8 cellular contexts compared by ENCODE assay signal in genomic region chr13:41960195-41960699, GRCh38. TPM values are rescaled to one million over a fixed set of nuclear protein-coding genes. Genes with fewer than 3 reads are reported as not detected.
DNase-seq lines count a peak whose midpoint lies in the region; ATAC-seq and TF ChIP-seq lines count a peak whose summit lies in the region.

No MANE protein-coding gene starts in this region.

- TF ChIP-seq POLR2A in gastrocnemius medialis (IDR thresholded peaks at IDR 0.05): no peak

- no peaks in the 10 kb centered on the region for H4K20me1 ChIP-seq in BLaER1

- ATAC-seq in GM19328 (IDR thresholded peaks at IDR 0.05; ENCODE audit: unreplicated experiment): peak; percentile 30
- peak; percentile 23 for ATAC-seq in activated naive CD8-positive, alpha-beta T cell treated with anti-CD3 and anti-CD28 coated beads, Interleukin-2, amount 50 U/mL, for 24 hours
- peak; percentile 55 to 62 for ATAC-seq in right cardiac atrium
- peak; percentile 63 to 67 for ATAC-seq in gastrocnemius medialis
- ATAC-seq in GM18520 (IDR thresholded peaks at IDR 0.05; ENCODE audit: unreplicated experiment): no peak

- peak overlapping the region; percentile 94 for H3K27ac Mint-ChIP-seq in activated naive CD8-positive, alpha-beta T cell treated with anti-CD3 and anti-CD28 coated beads, Interleukin-2, amount 50 U/mL, for 24 hours

- peak overlapping the region; percentile 82 for H3K4me3 ChIP-seq in BLaER1
- H3K4me3 ChIP-seq in right cardiac atrium (ENCODE audit: low read length): peak overlapping the region; percentile 88
- H3K4me3 ChIP-seq in gastrocnemius medialis: peak overlapping the region; percentile 83 to 92 (median 88)

- no peaks in the 10 kb centered on the region for H3K9me3 ChIP-seq in BLaER1
- no peaks in the 10 kb centered on the region for H3K9me3 ChIP-seq in right cardiac atrium (ENCODE audit: control insufficient read depth, low read length)
- no peaks in the 10 kb centered on the region for H3K9me3 ChIP-seq in gastrocnemius medialis

- TF ChIP-seq CTCF in gastrocnemius medialis (IDR thresholded peaks at IDR 0.05 in 4 of 5, conservative IDR thresholded peaks at IDR 0.05 in 1 of 5): no peak

- intact Hi-C loops in right cardiac atrium (cut with DNase I) (loop anchor here in 1 of 4 donors (2.0 kb wide), 1 partner anchor 81 kb away; no protein-coding TSS in a partner anchor), gastrocnemius medialis (cut with DNase I; ENCODE audit: low total_unique reads) (loop anchor here (1.0 to 10.0 kb wide), 3 partner anchors 45 to 225 kb away; no protein-coding TSS in a partner anchor)

- H3K27me3 ChIP-seq in BLaER1: no peaks in the 10 kb centered on the region
- H3K27me3 ChIP-seq in right cardiac atrium (ENCODE audit: control insufficient read depth, insufficient read depth): no peaks in the 10 kb centered on the region
- H3K27me3 ChIP-seq in gastrocnemius medialis: no peaks in the 10 kb centered on the region

- peaks cover 63% of the 10 kb centered on the region for H3K4me1 Mint-ChIP-seq in activated naive CD8-positive, alpha-beta T cell treated with anti-CD3 and anti-CD28 coated beads, Interleukin-2, amount 50 U/mL, for 24 hours

- H3K27ac ChIP-seq in BLaER1 (peak overlapping the region; percentile 84), right cardiac atrium (ENCODE audit: low read length) (peak overlapping the region; percentile 92), gastrocnemius medialis (peak overlapping the region; percentile 88 to 92 (median 90))

- H3K9ac ChIP-seq in BLaER1: peak overlapping the region; percentile 81

- H3K4me3 Mint-ChIP-seq in activated naive CD8-positive, alpha-beta T cell treated with anti-CD3 and anti-CD28 coated beads, Interleukin-2, amount 50 U/mL, for 24 hours: peak overlapping the region; percentile 93

- in situ Hi-C loops in gastrocnemius medialis (cut with MboI; ENCODE audit: low sequenced_read_pairs in 4 of 4): no loop called here

- DNase-seq in HK-2 (ENCODE audit: unreplicated experiment) (peak; percentile 28), right cardiac atrium (peak in 1 of 3 donors; percentile 25), gastrocnemius medialis (peak; percentile 17 to 41), SKM-1 treated with dmso at 0.1 percent for 144 hours (lab: John Stamatoyannopoulos, UW; ENCODE audit: unreplicated experiment) (no peak)
- no peak for DNase-seq in activated naive CD8-positive, alpha-beta T cell treated with anti-CD3 and anti-CD28 coated beads, Interleukin-2, amount 50 U/mL, for 24 hours

- H3K36me3 ChIP-seq in BLaER1 (no peaks in the 10 kb centered on the region), gastrocnemius medialis (no peaks in the 10 kb centered on the region)

- WGBS in right cardiac atrium: 6% methylated on average over 14 of the region's 14 CpGs

- H3K4me1 ChIP-seq in BLaER1 (peaks cover 10% of the 10 kb centered on the region), right cardiac atrium (ENCODE audit: control insufficient read depth, insufficient read depth, low read length) (no peaks in the 10 kb centered on the region), gastrocnemius medialis (peaks cover 22 to 31% of the 10 kb centered on the region in 2 donors)

- peak overlapping the region; percentile 75 for H3K4me2 ChIP-seq in BLaER1

- peaks cover 6% of the 10 kb centered on the region for H3K27me3 Mint-ChIP-seq in activated naive CD8-positive, alpha-beta T cell treated with anti-CD3 and anti-CD28 coated beads, Interleukin-2, amount 50 U/mL, for 24 hours

- H3K9me3 Mint-ChIP-seq in activated naive CD8-positive, alpha-beta T cell treated with anti-CD3 and anti-CD28 coated beads, Interleukin-2, amount 50 U/mL, for 24 hours: no peaks in the 10 kb centered on the region

- H3K36me3 Mint-ChIP-seq in activated naive CD8-positive, alpha-beta T cell treated with anti-CD3 and anti-CD28 coated beads, Interleukin-2, amount 50 U/mL, for 24 hours (ENCODE audit: low read depth): peaks cover 11% of the 10 kb centered on the region

RNA-seq across cellular contexts. Expression of gene VWA8, which starts 0.7 kb away (rescaled TPM):
- total RNA-seq in right cardiac atrium: 10 to 100 TPM; 33.0 to 41.7 (median 36.0) TPM
- polyA plus RNA-seq in right cardiac atrium: 11.7 TPM
- total RNA-seq in gastrocnemius medialis: 10 to 100 TPM; 24.7 to 37.9 (median 29.7) TPM

Comparison
In these comparisons a context has a peak if more than half of its experiments do, and no peak if none do; other contexts are left out.
1. DNase-seq: peak in HK-2 (single experiment) and gastrocnemius medialis (2 of 2); none in activated naive CD8-positive, alpha-beta T cell treated with anti-CD3 and anti-CD28 coated beads, Interleukin-2, amount 50 U/mL, for 24 hours (single experiment) and SKM-1 treated with dmso at 0.1 percent for 144 hours (single experiment).
2. Peak in every context shown above with its lines, with median percentiles within 50 percentile points of each other: H3K27ac ChIP-seq and H3K4me3 ChIP-seq.